In the genomic region with DNA sequence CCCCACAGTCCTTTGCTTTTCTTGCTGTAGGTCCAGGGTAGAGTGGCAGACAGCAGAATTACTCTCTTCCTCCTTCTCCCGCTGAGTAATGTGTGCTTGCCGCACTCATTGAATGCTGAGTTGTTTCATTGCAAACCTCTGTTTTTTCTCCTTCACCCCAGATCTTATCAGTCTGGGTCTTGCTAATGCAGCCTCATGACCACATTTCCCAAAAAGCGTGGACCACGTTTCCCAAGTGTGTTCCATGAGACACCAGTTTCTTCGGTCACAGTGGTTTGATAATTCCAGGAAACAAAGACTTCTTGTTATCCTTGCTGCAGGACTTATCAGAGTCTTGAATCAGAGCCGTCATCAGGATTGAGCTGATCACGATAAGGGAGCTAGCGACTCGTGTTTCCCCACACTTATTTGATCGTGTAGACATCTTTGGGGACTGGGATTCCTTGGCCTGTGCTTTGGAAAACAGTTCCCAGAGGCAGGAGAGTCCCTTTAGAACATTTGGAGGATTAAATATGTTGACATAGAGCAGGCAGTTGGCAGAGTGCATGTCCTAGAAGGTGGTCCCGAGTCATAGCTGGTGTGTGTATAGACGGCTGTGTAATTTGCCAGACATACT, we compare ENCODE assay signal across 9 cellular contexts. TPM values are rescaled to one million over a fixed set of nuclear protein-coding genes. Genes with fewer than 3 reads are reported as not detected.
DNase-seq lines count a peak whose midpoint lies in the region; ATAC-seq and TF ChIP-seq lines count a peak whose summit lies in the region.
"Had no signal": no experiment of that assay in that cellular context is flagged by ENCODE, and none has a peak within 500 bp of the region (broad histone marks: within the 10 kb centered on the region; RNA-seq: fewer than 3 reads in every experiment).

No MANE protein-coding gene starts in this region.

- H3K36me3 Mint-ChIP-seq in effector memory CD8-positive, alpha-beta T cell (ENCODE audit: insufficient read depth): peaks cover 56% of the 10 kb centered on the region

- H3K36me3 ChIP-seq in heart left ventricle (peaks cover 0 to 51% (median 29%) of the 10 kb centered on the region in 9 donors), esophagus muscularis mucosa (peaks cover 0 to 69% (median 51%) of the 10 kb centered on the region in 4 donors), upper lobe of right lung (peaks cover 28% of the 10 kb centered on the region)

- H3K27ac ChIP-seq in heart left ventricle: peak overlapping the region in 10 of 12 donors; percentile 20 to 97 (median 50)
- H3K27ac ChIP-seq in esophagus muscularis mucosa (replicated peaks in 1 of 4): peak overlapping the region; percentile 16 to 99 (median 47)
- H3K27ac ChIP-seq in upper lobe of right lung: no peak overlapping the region

- H3K9me3 ChIP-seq in heart left ventricle (no peaks in the 10 kb centered on the region), esophagus muscularis mucosa (no peaks in the 10 kb centered on the region), upper lobe of right lung (no peaks in the 10 kb centered on the region)
- H3K9me3 ChIP-seq: BE2C had no signal

- WGBS in heart left ventricle, 4 donors: 49 to 63% (median 54%) methylated on average over 12 of the region's 12 CpGs
- 64% methylated on average over 12 of the region's 12 CpGs for WGBS in esophagus muscularis mucosa

- peak overlapping the region in 1 of 2 donors; percentile 88 for H3K27ac Mint-ChIP-seq in effector memory CD8-positive, alpha-beta T cell

- TF ChIP-seq CTCF in heart left ventricle (IDR thresholded peaks at IDR 0.05) (no peak), esophagus muscularis mucosa (IDR thresholded peaks at IDR 0.05) (no peak), upper lobe of right lung (IDR thresholded peaks at IDR 0.05) (no peak)

- H3K4me1 Mint-ChIP-seq in effector memory CD8-positive, alpha-beta T cell (ENCODE audit: low read depth in 2 of 2): peaks cover 54 to 57% of the 10 kb centered on the region in 2 donors

- peaks cover 8 to 66% (median 54%) of the 10 kb centered on the region in 12 donors for H3K4me1 ChIP-seq in heart left ventricle
- H3K4me1 ChIP-seq in esophagus muscularis mucosa: peaks cover 57 to 82% (median 77%) of the 10 kb centered on the region in 4 donors
- H3K4me1 ChIP-seq in upper lobe of right lung: peaks cover 44% of the 10 kb centered on the region
- H3K4me1 ChIP-seq: BE2C had no signal

- DNase-seq in heart left ventricle: no peak
- DNase-seq in Right ventricle myocardium inferior (ENCODE audit: missing footprints): no peak
- DNase-seq in esophagus muscularis mucosa (ENCODE audit: extremely low spot score): no peak
- DNase-seq in upper lobe of right lung: no peak
- DNase-seq in effector memory CD8-positive, alpha-beta T cell: no peak
- no peak for DNase-seq in DMS 273 (lab: John Stamatoyannopoulos, UW; ENCODE audit: unreplicated experiment)
- DNase-seq: anterior cingulate cortex, BE2C, NCI-H345 had no signal

- H3K4me3 ChIP-seq in heart left ventricle (peak overlapping the region in 3 of 12 donors; percentile 4 to 14 (median 5)), esophagus muscularis mucosa (no peak overlapping the region), upper lobe of right lung (peak overlapping the region; percentile 8)

- ATAC-seq in heart left ventricle (no peak), Right ventricle myocardium inferior (no peak), upper lobe of right lung (no peak)
- no peak for ATAC-seq in effector memory CD8-positive, alpha-beta T cell (replicated peaks)

- TF ChIP-seq POLR2A in heart left ventricle (IDR thresholded peaks at IDR 0.05): no peak
- no peak for TF ChIP-seq POLR2A in esophagus muscularis mucosa (IDR thresholded peaks at IDR 0.05; ENCODE audit: low read depth)

- H3K4me3 Mint-ChIP-seq in effector memory CD8-positive, alpha-beta T cell: no peak overlapping the region

- no peaks in the 10 kb centered on the region for H3K9me3 Mint-ChIP-seq in effector memory CD8-positive, alpha-beta T cell

- no peak for TF ChIP-seq EP300 in esophagus muscularis mucosa (IDR thresholded peaks at IDR 0.05)

- intact Hi-C loops in heart left ventricle (cut with DNase I): no loop called here
- intact Hi-C loops in Right ventricle myocardium inferior (cut with DNase I): no loop called here
- intact Hi-C loops in esophagus muscularis mucosa (cut with DNase I): no loop called here
- intact Hi-C loops in upper lobe of right lung (cut with DNase I): no loop called here

- H3K27me3 ChIP-seq in heart left ventricle (no peaks in the 10 kb centered on the region), esophagus muscularis mucosa (no peaks in the 10 kb centered on the region), upper lobe of right lung (no peaks in the 10 kb centered on the region)
- H3K27me3 ChIP-seq: BE2C had no signal

- H3K27me3 Mint-ChIP-seq in effector memory CD8-positive, alpha-beta T cell: no peaks in the 10 kb centered on the region

RNA-seq across cellular contexts. Expression of a gene that starts 4.4 kb away (rescaled TPM):
- total RNA-seq in heart left ventricle (10 to 100 TPM; 16.2 to 76.4 (median 28.8) TPM), Right ventricle myocardium inferior (23.9 TPM), esophagus muscularis mucosa (10 to 100 TPM; 39.5 to 94.2 (median 55.6) TPM), upper lobe of right lung (68.1 TPM)
- polyA plus RNA-seq in heart left ventricle: 10 to 100 TPM; 15.8 to 62.3 TPM

RNA-seq across cellular contexts. Expression of a gene that starts 4.6 kb away (rescaled TPM):
- 10 to 100 TPM in 7 of 9 donors, 1 to 10 TPM in 2; 9.5 to 16.7 (median 13.4) TPM for total RNA-seq in heart left ventricle
- 10 to 100 TPM; 11.5 to 12.6 TPM for polyA plus RNA-seq in heart left ventricle
- total RNA-seq in Right ventricle myocardium inferior: 11.9 TPM
- total RNA-seq in esophagus muscularis mucosa: 1 to 10 TPM; 4.3 to 8.4 (median 6.2) TPM
- 6.6 TPM for total RNA-seq in upper lobe of right lung

RNA-seq across cellular contexts. Expression of a gene that starts 34.5 kb away (rescaled TPM):
- 10 to 100 TPM; 14.0 to 49.0 (median 27.3) TPM for total RNA-seq in heart left ventricle
- polyA plus RNA-seq in heart left ventricle: 10 to 100 TPM; 24.2 to 41.5 TPM
- total RNA-seq in Right ventricle myocardium inferior: 30.2 TPM
- total RNA-seq in esophagus muscularis mucosa: 10 to 100 TPM; 10.4 to 22.3 (median 12.0) TPM
- total RNA-seq in upper lobe of right lung: 46.5 TPM

RNA-seq across cellular contexts. Expression of a gene that starts 56.7 kb away (rescaled TPM):
- total RNA-seq in heart left ventricle: 10 to 100 TPM in 7 of 9 donors, 1 to 10 TPM in 2; 6.1 to 24.7 (median 15.1) TPM
- polyA plus RNA-seq in heart left ventricle: 10 to 100 TPM; 14.2 to 20.2 TPM
- 17.4 TPM for total RNA-seq in Right ventricle myocardium inferior
- total RNA-seq in esophagus muscularis mucosa: 10 to 100 TPM; 15.3 to 36.5 (median 19.8) TPM
- 45.8 TPM for total RNA-seq in upper lobe of right lung
